23 cellular contexts compared by ENCODE assay signal in the genomic region with DNA sequence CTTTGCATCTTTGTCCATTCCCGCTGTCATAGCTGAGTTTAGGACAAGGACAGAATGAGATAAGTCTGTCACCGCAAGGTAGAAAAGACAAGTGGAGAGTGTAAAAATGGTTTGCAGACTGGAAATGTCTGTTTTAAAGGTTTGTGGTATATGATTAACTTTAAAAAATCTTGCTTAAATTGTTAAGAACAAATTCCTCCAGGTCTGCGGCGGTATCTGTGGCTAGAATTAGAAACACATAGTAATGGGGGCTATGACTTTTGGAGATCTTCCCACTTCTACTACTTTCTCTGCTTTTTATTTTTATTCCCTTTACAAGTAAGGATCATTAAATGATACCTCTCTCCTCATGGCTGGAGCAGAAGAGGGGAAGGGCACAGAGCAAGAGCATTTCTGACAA.
A peak's percentile ranks its signal among the peaks of the same experiment; 100 is the strongest.
DNase-seq lines count a peak whose midpoint lies in the region; ATAC-seq and TF ChIP-seq lines count a peak whose summit lies in the region.
"Had no signal": no experiment of that assay in that cellular context is flagged by ENCODE, and none has a peak within 500 bp of the region (broad histone marks: within the 10 kb centered on the region; RNA-seq: fewer than 3 reads in every experiment).

No MANE protein-coding gene starts in this region.

- TF ChIP-seq CTCF in AG10803 (conservative IDR thresholded peaks at IDR 0.05; ENCODE audit: low read length) = no peak
- TF ChIP-seq CTCF in IMR-90 (conservative IDR thresholded peaks at IDR 0.05; ENCODE audit: low read depth, low read length) = no peak
- no peak for TF ChIP-seq CTCF in osteoblast (IDR thresholded peaks at IDR 0.05; ENCODE audit: extremely low read depth, low read depth, low read length)
- no peak for TF ChIP-seq CTCF in ascending aorta (IDR thresholded peaks at IDR 0.05)

- H2BK120ac ChIP-seq in IMR-90 (ENCODE audit: low read depth, low read length) = no peak overlapping the region

- no peak overlapping the region for H3K27ac ChIP-seq in IMR-90 (ENCODE audit: insufficient read depth, low read length)
- no peak overlapping the region for H3K27ac ChIP-seq in osteoblast (ENCODE audit: low read depth, low read length)
- H3K27ac ChIP-seq in ascending aorta = no peak overlapping the region
- H3K27ac ChIP-seq: HL-60, SJSA1 had no signal

- no TSS peak for BruUV-seq in IMR-90 (replicated peaks; lab: Mats Ljungman, UMichigan)

- no peak overlapping the region for H3K9ac ChIP-seq in IMR-90 (ENCODE audit: low read depth, low read length)

- intact Hi-C loops in IMR-90 (cut with micrococcal nuclease) (no loop called here), ascending aorta (cut with DNase I) (loop anchor here (10.0 kb wide), 1 partner anchor 1441 kb away; no protein-coding TSS in a partner anchor)

- H3K23ac ChIP-seq in IMR-90 (ENCODE audit: low read depth, low read length) = no peak overlapping the region

- H3K36me3 ChIP-seq in IMR-90 (ENCODE audit: control insufficient read depth, insufficient read depth, low read length) (no peaks in the 10 kb centered on the region), osteoblast (ENCODE audit: insufficient read depth, low read length) (no peaks in the 10 kb centered on the region), ascending aorta (no peaks in the 10 kb centered on the region)
- H3K36me3 ChIP-seq: SJSA1 had no signal

- no peaks in the 10 kb centered on the region for H3K9me1 ChIP-seq in IMR-90 (ENCODE audit: insufficient read depth, low read length)

- TF ChIP-seq POLR2A in IMR-90 (IDR thresholded peaks at IDR 0.05; ENCODE audit: low read depth, low read length) = no peak

- POLR2A ChIA-PET in IMR-90 (lab: Charles Lee; ENCODE audit: unreplicated experiment) = no interaction called here

- no peaks in the 10 kb centered on the region for H3K79me2 ChIP-seq in osteoblast (ENCODE audit: insufficient read depth, low read length)

- H3K56ac ChIP-seq in IMR-90 (ENCODE audit: extremely low read depth, insufficient read depth, low read length) = no peak overlapping the region

- no peak overlapping the region for H3K4ac ChIP-seq in IMR-90 (ENCODE audit: low read depth, low read length)

- H2BK15ac ChIP-seq in IMR-90 (ENCODE audit: low read depth, low read length) = no peak overlapping the region

- no CpG with 5 or more reads among the region's 4 CpGs for WGBS in IMR-90 (ENCODE audit: extremely low coverage in 2 of 2, insufficient read length in 1 of 2), 2 experiments

- no peak overlapping the region for H4K91ac ChIP-seq in IMR-90 (ENCODE audit: insufficient read depth, low read depth, low read length)

- in situ Hi-C loops in IMR-90 (cut with MboI; ENCODE audit: low sequenced_read_pairs) = no loop called here

- no peak overlapping the region for H2AK9ac ChIP-seq in IMR-90 (replicated peaks; ENCODE audit: low read depth, low read length, poor library complexity)

- H4K20me1 ChIP-seq in IMR-90 (ENCODE audit: insufficient read depth, low read length) (no peaks in the 10 kb centered on the region), osteoblast (ENCODE audit: insufficient read depth, low read length) (no peaks in the 10 kb centered on the region)

- H3K79me1 ChIP-seq in IMR-90 (ENCODE audit: low read depth in 1 of 2, low read length in 2 of 2) = no peaks in the 10 kb centered on the region

- CTCF ChIA-PET in IMR-90 (lab: Yijun Ruan, JAX) = no interaction called here

- H3K14ac ChIP-seq in IMR-90 (replicated peaks; ENCODE audit: low read depth, low read length) = no peak overlapping the region

- H3K4me1 ChIP-seq in IMR-90 (ENCODE audit: control insufficient read depth, insufficient read depth, low read length) (peaks cover 4% of the 10 kb centered on the region), osteoblast (ENCODE audit: insufficient read depth, low read length) (peaks cover 3% of the 10 kb centered on the region), ascending aorta (no peaks in the 10 kb centered on the region)
- H3K4me1 ChIP-seq: SJSA1 had no signal

- H4K8ac ChIP-seq in IMR-90 (ENCODE audit: low read depth in 2 of 2, low read length in 2 of 2) = no peak overlapping the region

- DNase-seq in AG10803 (ENCODE audit: low read depth) (peak; percentile 9), IMR-90 (peak; percentile 9), astrocyte of the hippocampus (ENCODE audit: low read depth, low spot score) (peak; percentile 23), osteoblast (ENCODE audit: insufficient read length, low spot score, missing footprints) (peak; percentile 72), ascending aorta (ENCODE audit: low spot score in 2 of 2) (no peak), HK-2 (ENCODE audit: unreplicated experiment) (no peak), ecto neural progenitor cell (ENCODE audit: low spot score) (no peak)
- DNase-seq: 8988T, ACHN, DMS153, DND-41, NCI-H1092 treated with DMSO at 0.1 percent for 48 hours, NCI-H1436, NCI-H187 treated with DMSO at 0.1 percent for 48 hours, NCI-H2171 treated with DMSO at 0.1 percent for 48 hours, NCI-H524 treated with DMSO at 0.1 percent for 48 hours, NCI-H774, PC-3 had no signal

- dilution Hi-C loops in IMR-90 (cut with HindIII; ENCODE audit: low sequenced_read_pairs, unreplicated experiment) = no loop called here

- no peak for TF ChIP-seq RAD21 in IMR-90 (IDR thresholded peaks at IDR 0.05; ENCODE audit: low read length)

- no peak overlapping the region for H4K5ac ChIP-seq in IMR-90 (ENCODE audit: low read depth, low read length)

- H3K4me2 ChIP-seq in IMR-90 (ENCODE audit: low read depth, low read length) (no peak overlapping the region), osteoblast (ENCODE audit: insufficient read depth, low read length) (no peak overlapping the region)

- no peak overlapping the region for H2BK5ac ChIP-seq in IMR-90 (ENCODE audit: low read depth, low read length, poor library complexity, severe bottlenecking)

- no peak overlapping the region for H3K4me3 ChIP-seq in AG10803 (ENCODE audit: low read length)
- no peak overlapping the region for H3K4me3 ChIP-seq in IMR-90 (ENCODE audit: insufficient read depth, low read depth, low read length)
- no peak overlapping the region for H3K4me3 ChIP-seq in osteoblast (ENCODE audit: insufficient read depth, low read length)
- H3K4me3 ChIP-seq in ascending aorta = no peak overlapping the region
- H3K4me3 ChIP-seq: SJSA1 had no signal

- ATAC-seq in IMR-90 (ENCODE audit: low read depth) (no peak), GM18867 (IDR thresholded peaks at IDR 0.05; ENCODE audit: unreplicated experiment) (no peak)
- ATAC-seq: HCT116, PC-3, Right ventricle myocardium inferior had no signal

- peaks cover 2% of the 10 kb centered on the region; the same call in 1 of the 2 replicates for H3K27me3 ChIP-seq in IMR-90 (ENCODE audit: control insufficient read depth, insufficient read depth, low read length)
- peaks cover 9% of the 10 kb centered on the region for H3K27me3 ChIP-seq in osteoblast (ENCODE audit: insufficient read depth, low read length)
- H3K27me3 ChIP-seq in ascending aorta = no peaks in the 10 kb centered on the region
- H3K27me3 ChIP-seq: SJSA1 had no signal

- H2AFZ ChIP-seq in IMR-90 (replicated peaks; ENCODE audit: low read length, poor library complexity) (no peak overlapping the region), osteoblast (ENCODE audit: low read length) (no peak overlapping the region)

- H3K9me3 ChIP-seq in IMR-90 (ENCODE audit: control insufficient read depth, insufficient read depth, low read length) = no peaks in the 10 kb centered on the region
- H3K9me3 ChIP-seq in osteoblast (ENCODE audit: low read depth, low read length) = no peaks in the 10 kb centered on the region
- H3K9me3 ChIP-seq in ascending aorta = no peaks in the 10 kb centered on the region
- H3K9me3 ChIP-seq: SJSA1 had no signal

- no peak overlapping the region for H2BK20ac ChIP-seq in IMR-90 (ENCODE audit: low read depth, low read length)

- no peak overlapping the region for H3K18ac ChIP-seq in IMR-90 (ENCODE audit: low read depth, low read length)

- no peak overlapping the region for H2AK5ac ChIP-seq in IMR-90 (ENCODE audit: low read depth, low read length)

TF ChIP-seq in IMR-90, 13 proteins besides CTCF, POLR2A, EP300 and RAD21:
- TF ChIP-seq, protein P1, sequence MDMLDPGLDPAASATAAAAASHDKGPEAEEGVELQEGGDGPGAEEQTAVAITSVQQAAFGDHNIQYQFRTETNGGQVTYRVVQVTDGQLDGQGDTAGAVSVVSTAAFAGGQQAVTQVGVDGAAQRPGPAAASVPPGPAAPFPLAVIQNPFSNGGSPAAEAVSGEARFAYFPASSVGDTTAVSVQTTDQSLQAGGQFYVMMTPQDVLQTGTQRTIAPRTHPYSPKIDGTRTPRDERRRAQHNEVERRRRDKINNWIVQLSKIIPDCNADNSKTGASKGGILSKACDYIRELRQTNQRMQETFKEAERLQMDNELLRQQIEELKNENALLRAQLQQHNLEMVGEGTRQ (IDR thresholded peaks at IDR 0.05; ENCODE audit: low read depth, low read length) = no peak
- TF ChIP-seq FOS (IDR thresholded peaks at IDR 0.05; ENCODE audit: low read depth, low read length) (no peak), MXI1 (IDR thresholded peaks at IDR 0.05; ENCODE audit: borderline replicate concordance, low read depth, low read length) (no peak)

Comparison
In these comparisons a context has a peak if more than half of its experiments do, and no peak if none do; other contexts are left out.
1. DNase-seq: peak in AG10803 (single experiment), IMR-90 (single experiment), astrocyte of the hippocampus (single experiment) and osteoblast (single experiment); none in ascending aorta (0 of 2), HK-2 (single experiment) and ecto neural progenitor cell (single experiment).